Comparison of ENCODE assay signal across 15 cellular contexts in genomic region chr18:51603111-51603510, GRCh38.
DNase-seq lines count a peak whose midpoint lies in the region; TF ChIP-seq lines count a peak whose summit lies in the region.
"Had no signal": no experiment of that assay in that cellular context is flagged by ENCODE, and none has a peak within 500 bp of the region (broad histone marks: within the 10 kb centered on the region; RNA-seq: fewer than 3 reads in every experiment).

No MANE protein-coding gene starts in this region.

- POLR2A ChIA-PET in A673 (lab: Charles Lee; ENCODE audit: low non-redundant PET): no interaction called here

- peaks cover under 1% of the 10 kb centered on the region for H3K27me3 ChIP-seq in A673 (replicated peaks; ENCODE audit: insufficient read depth, low read depth, low read length, poor library complexity)
- H3K27me3 ChIP-seq: BLaER1 treated with 17β-estradiol and CSF1 and Interleukin-3, amounts not matched to agents 10 nM and 100 nM had no signal

- peak in 2 of 3 experiments; percentile 72 to 93 for DNase-seq in NCI-H1417 (lab: John Stamatoyannopoulos, UW)
- DNase-seq in NCI-H1417 treated with DMSO at 0.1 percent for 48 hours (lab: John Stamatoyannopoulos, UW): no peak
- peak; percentile 24 for DNase-seq in A673 (ENCODE audit: low spot score)
- DNase-seq in NCI-H82 (lab: John Stamatoyannopoulos, UW): peak; percentile 62
- peak; percentile 44 for DNase-seq in iPS-NIHi7 (ENCODE audit: extremely low spot score)
- no peak for DNase-seq in foreskin fibroblast
- DNase-seq in glomerular visceral epithelial cell (ENCODE audit: extremely low spot score): no peak
- DNase-seq in ecto neural progenitor cell (ENCODE audit: low spot score): no peak
- DNase-seq: ACHN; CD4-positive, CD25-positive, alpha-beta regulatory T cell; DMS79; H9 had no signal

- H3K4me1 ChIP-seq in A673 (ENCODE audit: insufficient read depth, low read length, poor library complexity, severe bottlenecking): no peaks in the 10 kb centered on the region
- H3K4me1 ChIP-seq: BLaER1 treated with 17β-estradiol and CSF1 and Interleukin-3, amounts not matched to agents 10 nM and 100 nM had no signal

- CTCF ChIA-PET in A673 (lab: Charles Lee): no interaction called here

- H3K4me3 ChIP-seq in A673 (ENCODE audit: low read depth, low read length, poor library complexity, severe bottlenecking): no peak overlapping the region
- no peak overlapping the region for H3K4me3 ChIP-seq in foreskin fibroblast (ENCODE audit: low read depth in 1 of 2, low read length in 2 of 2)
- H3K4me3 ChIP-seq: BLaER1 treated with 17β-estradiol and CSF1 and Interleukin-3, amounts not matched to agents 10 nM and 100 nM; GM23338 had no signal

- no TSS peak for BruUV-seq in A673 (replicated peaks; lab: Mats Ljungman, UMichigan)

- no peak overlapping the region for H3K27ac ChIP-seq in A673 (ENCODE audit: low read depth, low read length, poor library complexity, severe bottlenecking)
- H3K27ac ChIP-seq: 22Rv1; BLaER1 treated with 17β-estradiol and CSF1 and Interleukin-3, amounts not matched to agents 10 nM and 100 nM had no signal

- intact Hi-C loops in A673 (cut with micrococcal nuclease; ENCODE audit: unreplicated experiment): no loop called here

- no peaks in the 10 kb centered on the region for H3K9me3 ChIP-seq in A673 (ENCODE audit: low read depth, low read length, poor library complexity, severe bottlenecking)

- H3K36me3 ChIP-seq in A673 (ENCODE audit: insufficient read depth, low read length, poor library complexity, severe bottlenecking): no peaks in the 10 kb centered on the region
- H3K36me3 ChIP-seq: BLaER1 treated with 17β-estradiol and CSF1 and Interleukin-3, amounts not matched to agents 10 nM and 100 nM had no signal

- TF ChIP-seq CTCF in A673 (conservative IDR thresholded peaks at IDR 0.05; ENCODE audit: low read depth, low read length) (no peak), foreskin fibroblast (IDR thresholded peaks at IDR 0.05; ENCODE audit: low read depth, low read length) (no peak)

Comparison
In these comparisons a context has a peak if more than half of its experiments do, and no peak if none do; other contexts are left out.
1. DNase-seq: peak in NCI-H1417 (2 of 3), A673 (single experiment), NCI-H82 (single experiment) and iPS-NIHi7 (single experiment); none in NCI-H1417 treated with DMSO at 0.1 percent for 48 hours (single experiment), foreskin fibroblast (0 of 2), glomerular visceral epithelial cell (single experiment) and ecto neural progenitor cell (single experiment).